ENCODE assay signal across 21 cellular contexts in the genomic region with DNA sequence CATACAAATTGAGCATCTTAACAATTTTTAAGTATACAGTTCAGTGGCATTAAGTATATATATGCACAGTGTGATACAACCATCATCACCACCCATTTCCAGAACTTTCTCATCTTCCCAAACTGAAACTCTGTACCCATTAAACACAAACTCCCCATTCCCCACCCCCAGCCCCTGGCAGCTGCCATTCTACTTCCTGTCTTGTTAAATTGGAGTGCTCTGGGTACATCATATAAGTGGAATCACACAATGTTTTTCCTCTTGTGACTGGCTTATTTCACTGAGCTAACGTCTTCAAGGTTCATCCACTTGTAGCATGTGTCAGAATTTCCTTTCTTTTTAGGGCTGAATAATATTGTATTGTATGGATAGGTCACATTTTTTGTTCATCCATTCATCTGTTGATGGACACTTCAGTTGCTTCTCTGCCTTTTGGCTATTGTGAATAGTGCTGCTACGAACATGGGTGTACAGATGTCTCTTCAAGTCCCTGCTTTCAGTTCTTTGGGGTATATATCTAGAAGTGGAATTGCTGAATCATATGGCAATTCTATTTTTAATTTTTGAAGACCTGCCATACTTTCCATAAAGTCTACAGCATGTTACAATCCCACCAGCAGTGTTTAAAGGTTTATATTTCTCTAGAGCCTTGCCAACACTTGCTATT. TPM values are rescaled to one million over a fixed set of nuclear protein-coding genes. Genes with fewer than 3 reads are reported as not detected.
DNase-seq lines count a peak whose midpoint lies in the region; ATAC-seq, FAIRE-seq and TF ChIP-seq lines count a peak whose summit lies in the region.
"Had no signal": no experiment of that assay in that cellular context is flagged by ENCODE, and none has a peak within 500 bp of the region (broad histone marks: within the 10 kb centered on the region; RNA-seq: fewer than 3 reads in every experiment).

No MANE protein-coding gene starts in this region.

- H2AFZ ChIP-seq in K562 (ENCODE audit: low read depth, low read length), result peak overlapping the region; percentile 73

- H3K4me3 ChIP-seq in HEK293 (ENCODE audit: low read depth, low read length) (no peak overlapping the region), K562 (no peak overlapping the region), foreskin fibroblast (ENCODE audit: low read depth in 1 of 2, low read length in 2 of 2) (no peak overlapping the region)
- H3K4me3 ChIP-seq: ascending aorta had no signal

- H3K27ac Mint-ChIP-seq in stimulated activated naive B cell treated with anti-CD40 and anti-IgM and Interleukin-4, amounts not matched to agents 10 μg/mL and 1 μg/mL and 100 μg/mL, for 72 hours, result peak overlapping the region; percentile 83
- H3K27ac Mint-ChIP-seq: mesothelial cell of epicardium had no signal

- WGBS in K562 (ENCODE audit: insufficient coverage, low coverage, missing lambda C conversion rate), result 38% methylated on average over 2 of the region's 2 CpGs

- no peak for TF ChIP-seq CTCF in HEK293 (tag by site-specific recombination; IDR thresholded peaks at IDR 0.05)
- TF ChIP-seq CTCF in K562 (IDR thresholded peaks at IDR 0.05 in 2 of 3, conservative IDR thresholded peaks at IDR 0.05 in 1 of 3; ENCODE audit: insufficient read depth in 2 of 3, low read depth in 1 of 3, low read length in 3 of 3), result no peak
- no peak for TF ChIP-seq CTCF in foreskin fibroblast (IDR thresholded peaks at IDR 0.05; ENCODE audit: low read depth, low read length)

- peaks cover 39% of the 10 kb centered on the region for H3K4me1 Mint-ChIP-seq in activated T-cell treated with anti-CD3 and anti-CD28 coated beads, Interleukin-2, amount 50 U/mL, for 4 hours (ENCODE audit: low read depth)
- H3K4me1 Mint-ChIP-seq in stimulated activated naive B cell treated with anti-CD40 and anti-IgM and Interleukin-4, amounts not matched to agents 10 μg/mL and 1 μg/mL and 100 μg/mL, for 72 hours, result peaks cover 19 to 30% of the 10 kb centered on the region in 2 donors

- no peaks in the 10 kb centered on the region for H3K36me3 Mint-ChIP-seq in activated T-cell treated with anti-CD3 and anti-CD28 coated beads, Interleukin-2, amount 50 U/mL, for 4 hours (ENCODE audit: insufficient read depth)
- no peaks in the 10 kb centered on the region for H3K36me3 Mint-ChIP-seq in stimulated activated naive B cell treated with anti-CD40 and anti-IgM and Interleukin-4, amounts not matched to agents 10 μg/mL and 1 μg/mL and 100 μg/mL, for 72 hours
- H3K36me3 Mint-ChIP-seq: mesothelial cell of epicardium had no signal

- H3K36me3 ChIP-seq in HEK293 (ENCODE audit: control insufficient read depth in 2 of 2, insufficient read depth in 1 of 2, low read length in 2 of 2), result no peaks in the 10 kb centered on the region
- H3K36me3 ChIP-seq in K562 (ENCODE audit: control insufficient read depth, insufficient read depth, low read length), result no peaks in the 10 kb centered on the region
- H3K36me3 ChIP-seq: ascending aorta had no signal

- BruUV-seq in K562 (replicated peaks; lab: Mats Ljungman, UMichigan), result no TSS peak

- H3K27me3 ChIP-seq in K562 (ENCODE audit: control insufficient read depth in 2 of 2, insufficient read depth in 2 of 2, low read length in 2 of 2), result no peaks in the 10 kb centered on the region
- H3K27me3 ChIP-seq: ascending aorta had no signal

- TF ChIP-seq POLR2A in K562 (conservative IDR thresholded peaks at IDR 0.05), result no peak

- in situ Hi-C loops in K562 (cut with MboI), result no loop called here

- no peak for DNase-seq in activated T-cell treated with anti-CD3 and anti-CD28 coated beads, Interleukin-2, amount 50 U/mL, for 4 hours
- no peak for DNase-seq in activated T-cell treated with anti-CD3 and anti-CD28 coated beads, Interleukin-2, amount 50 U/mL, for 1 hour
- DNase-seq in K562 (ENCODE audit: extremely low read depth in 1 of 4, low spot score in 3 of 4) (no peak), foreskin fibroblast (no peak), DMS 273 (lab: John Stamatoyannopoulos, UW; ENCODE audit: unreplicated experiment) (no peak)
- no peak for DNase-seq in stimulated activated naive B cell treated with anti-CD40 and anti-IgM and Interleukin-4, amounts not matched to agents 10 μg/mL and 1 μg/mL and 100 μg/mL, for 72 hours
- DNase-seq: cortex of kidney, DMS153, glutamatergic neuron, KBM-7, NCI-H1436, occipital lobe, PC-3 had no signal

- intact Hi-C loops in K562 (cut with micrococcal nuclease), result no loop called here

- H3K9me1 ChIP-seq in K562 (ENCODE audit: control insufficient read depth, insufficient read depth, low read length), result no peaks in the 10 kb centered on the region

- no peak overlapping the region for H3K9ac ChIP-seq in K562 (ENCODE audit: insufficient read depth in 1 of 2, low read depth in 2 of 2, low read length in 2 of 2)

- CTCF ChIA-PET in HEK293 (lab: Yijun Ruan, JAX), result no interaction called here
- CTCF ChIA-PET in K562 (lab: Yijun Ruan, JAX; ENCODE audit: low intra/inter-chr PET ratio), result no interaction called here

- no peak overlapping the region; the same call in 1 of the 2 replicates for H3K4me2 ChIP-seq in K562 (ENCODE audit: insufficient read depth, low read length)

- no peak for ATAC-seq in activated T-cell treated with anti-CD3 and anti-CD28 coated beads, Interleukin-2, amount 50 U/mL, for 4 hours
- no peak; the same call in 1 of the 3 replicates for ATAC-seq in K562
- peak in 1 of 2 donors; percentile 24 for ATAC-seq in stimulated activated naive B cell treated with anti-CD40 and anti-IgM and Interleukin-4, amounts not matched to agents 10 μg/mL and 1 μg/mL and 100 μg/mL, for 72 hours (replicated peaks)
- ATAC-seq in HG03175 (IDR thresholded peaks at IDR 0.05; ENCODE audit: unreplicated experiment), result no peak
- ATAC-seq: PC-3, sciatic nerve had no signal

- H3K79me2 ChIP-seq in K562 (ENCODE audit: control insufficient read depth, insufficient read depth, low read length), result no peaks in the 10 kb centered on the region

- H3K9me3 ChIP-seq in HEK293 (ENCODE audit: control insufficient read depth, insufficient read depth, low read depth, low read length), result no peaks in the 10 kb centered on the region
- no peaks in the 10 kb centered on the region for H3K9me3 ChIP-seq in K562 (replicated peaks; ENCODE audit: control insufficient read depth, insufficient read depth, low read depth, low read length)
- H3K9me3 ChIP-seq: ascending aorta had no signal

- no peak for TF ChIP-seq EP300 in K562 (IDR thresholded peaks at IDR 0.05; ENCODE audit: low read length)

- H3K27ac ChIP-seq in HEK293 (ENCODE audit: extremely low read depth, low read depth, low read length) (no peak overlapping the region), K562 (ENCODE audit: extremely low read depth, low read depth, low read length) (no peak overlapping the region)
- H3K27ac ChIP-seq: ascending aorta, VCaP had no signal

- FAIRE-seq in K562 (lab: Jason Lieb, UNC), result no peak
- FAIRE-seq: keratinocyte, urothelium cell line had no signal

- no peaks in the 10 kb centered on the region for H3K27me3 Mint-ChIP-seq in activated T-cell treated with anti-CD3 and anti-CD28 coated beads, Interleukin-2, amount 50 U/mL, for 4 hours (ENCODE audit: low read depth)
- no peaks in the 10 kb centered on the region for H3K27me3 Mint-ChIP-seq in stimulated activated naive B cell treated with anti-CD40 and anti-IgM and Interleukin-4, amounts not matched to agents 10 μg/mL and 1 μg/mL and 100 μg/mL, for 72 hours

- TF ChIP-seq RAD21 in K562 (CRISPR knock-in tag; conservative IDR thresholded peaks at IDR 0.05 in 1 of 2, IDR thresholded peaks at IDR 0.05 in 1 of 2), result no peak

- H3K4me3 Mint-ChIP-seq in activated T-cell treated with anti-CD3 and anti-CD28 coated beads, Interleukin-2, amount 50 U/mL, for 4 hours, result peak overlapping the region; percentile 70
- H3K4me3 Mint-ChIP-seq in stimulated activated naive B cell treated with anti-CD40 and anti-IgM and Interleukin-4, amounts not matched to agents 10 μg/mL and 1 μg/mL and 100 μg/mL, for 72 hours, result peak overlapping the region in 1 of 2 donors; percentile 52
- H3K4me3 Mint-ChIP-seq: mesothelial cell of epicardium had no signal

- H3K4me1 ChIP-seq in HEK293 (ENCODE audit: control insufficient read depth, insufficient read depth, low read length) (no peaks in the 10 kb centered on the region), K562 (replicated peaks in 1 of 2; ENCODE audit: control insufficient read depth in 2 of 2, insufficient read depth in 2 of 2, low read length in 2 of 2) (peaks cover 0 to 16% of the 10 kb centered on the region in 2 experiments; a peak in 2 of 5 replicates)

- peaks cover 3% of the 10 kb centered on the region for H3K9me3 Mint-ChIP-seq in activated T-cell treated with anti-CD3 and anti-CD28 coated beads, Interleukin-2, amount 50 U/mL, for 4 hours
- H3K9me3 Mint-ChIP-seq in stimulated activated naive B cell treated with anti-CD40 and anti-IgM and Interleukin-4, amounts not matched to agents 10 μg/mL and 1 μg/mL and 100 μg/mL, for 72 hours, result no peaks in the 10 kb centered on the region

- no peaks in the 10 kb centered on the region for H4K20me1 ChIP-seq in K562 (replicated peaks; ENCODE audit: control insufficient read depth, insufficient read depth, low read length)

- POLR2A ChIA-PET in HEK293 (lab: Yijun Ruan, JAX), result no interaction called here
- POLR2A ChIA-PET in K562 (lab: Yijun Ruan, JAX), result interaction anchor here (1.0 to 2.4 kb wide), 6 partner anchors 10 to 41 kb away, joined by 3 to 9 read pairs (median 6); no protein-coding TSS in a partner anchor

TF ChIP-seq in HEK293, 187 proteins besides CTCF, POLR2A, EP300 and RAD21 (continues in another document):
- peak; percentile 55; the same call in 1 of the 2 replicates for TF ChIP-seq SCRT2 (tag by site-specific recombination; IDR thresholded peaks at IDR 0.05)

TF ChIP-seq in K562, 482 proteins besides CTCF, POLR2A, EP300 and RAD21 (continues in another document):
- no peak for TF ChIP-seq EP400 (IDR thresholded peaks at IDR 0.05)

RNA-seq across cellular contexts. Expression of gene RREB1, which starts 19.6 kb away (rescaled TPM):
- total RNA-seq in activated T-cell treated with anti-CD3 and anti-CD28 coated beads, Interleukin-2, amount 50 U/mL, for 4 hours, result 10 to 100 TPM; 18.5 to 20.7 (median 19.2) TPM
- total RNA-seq in K562 (2011; cell fraction: chromatin; rRNA removed; ENCODE audit: low replicate concordance), result 128 and 141 TPM in 2 replicates
- total RNA-seq in K562 (2011; cell fraction: nucleolus; rRNA removed), result 88.6 and 91.1 TPM in 2 replicates
- 120 and 166 TPM in 2 replicates for total RNA-seq in K562 (2011; cell fraction: nucleoplasm; rRNA removed)
- total RNA-seq in K562 (2014; rRNA removed) (19.3 and 34.7 TPM in 2 replicates), K562 (2014; rRNA removed; fragmentation: Illumina TruSeq; extraction: Trizol) (24.3 and 25.0 TPM in 2 replicates), K562 (2015; rRNA removed; fragmentation: Illumina TruSeq; extraction: Trizol) (21.9 and 22.1 TPM in 2 replicates), K562 (2021) (64.2 and 65.7 TPM in 2 replicates)
- polyA plus RNA-seq in K562 (2011; rRNA removed) (5.2 and 6.0 TPM in 2 replicates), K562 (2014; fragmentation: Illumina TruSeq; extraction: Trizol) (23.6 and 25.9 TPM in 2 replicates), K562 (2014; fragmentation: Nextera tagmentation; extraction: Ambion mirVana) (1 to 10 TPM; 3.3 to 4.8 TPM), K562 (2014; rRNA removed) (15.6 and 19.6 TPM in 2 replicates)
- 5.6 and 6.8 TPM in 2 replicates for polyA plus RNA-seq in K562 (2011; cell fraction: cytosol; rRNA removed)
- polyA plus RNA-seq in K562 (2011; cell fraction: nucleus; rRNA removed), result 25.5 and 29.7 TPM in 2 replicates
- polyA plus RNA-seq in K562 (2012), result 20.6 and 20.9 TPM in 2 replicates
- polyA minus RNA-seq in K562 (2011; rRNA and poly(A)+ RNA removed), result 42.2 and 45.2 TPM in 2 replicates
- 34.1 and 47.8 TPM in 2 replicates for polyA minus RNA-seq in K562 (2011; cell fraction: cytosol; rRNA and poly(A)+ RNA removed)
- polyA minus RNA-seq in K562 (2011; cell fraction: nucleus; rRNA and poly(A)+ RNA removed), result 48.1 and 74.3 TPM in 2 replicates
